In genomic region chr16:8777217-8777616, GRCh38 we compare ENCODE assay signal across 1 cellular context.
TF ChIP-seq lines count a peak whose summit lies in the region.

No MANE protein-coding gene starts in this region.

TF ChIP-seq in K562, 482 proteins besides CTCF, POLR2A, EP300 and RAD21 (continued from another document):
- no peak for TF ChIP-seq TAF9B (IDR thresholded peaks at IDR 0.05; ENCODE audit: partially characterized antibody)
- no peak for TF ChIP-seq ZNF143 (CRISPR knock-in tag; IDR thresholded peaks at IDR 0.05)
- 0 out of 2 replicates have a peak, but pooled peaks have one; percentile 6 for TF ChIP-seq CBFA2T2 (conservative IDR thresholded peaks at IDR 0.05)
- peak; percentile 44 for TF ChIP-seq TFE3 (CRISPR knock-in tag; IDR thresholded peaks at IDR 0.05)
- TF ChIP-seq, protein P1, sequence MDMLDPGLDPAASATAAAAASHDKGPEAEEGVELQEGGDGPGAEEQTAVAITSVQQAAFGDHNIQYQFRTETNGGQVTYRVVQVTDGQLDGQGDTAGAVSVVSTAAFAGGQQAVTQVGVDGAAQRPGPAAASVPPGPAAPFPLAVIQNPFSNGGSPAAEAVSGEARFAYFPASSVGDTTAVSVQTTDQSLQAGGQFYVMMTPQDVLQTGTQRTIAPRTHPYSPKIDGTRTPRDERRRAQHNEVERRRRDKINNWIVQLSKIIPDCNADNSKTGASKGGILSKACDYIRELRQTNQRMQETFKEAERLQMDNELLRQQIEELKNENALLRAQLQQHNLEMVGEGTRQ (CRISPR knock-in tag; IDR thresholded peaks at IDR 0.05): 0 out of 2 replicates have a peak, but pooled peaks have one; percentile 40
- TF ChIP-seq, protein P2, sequence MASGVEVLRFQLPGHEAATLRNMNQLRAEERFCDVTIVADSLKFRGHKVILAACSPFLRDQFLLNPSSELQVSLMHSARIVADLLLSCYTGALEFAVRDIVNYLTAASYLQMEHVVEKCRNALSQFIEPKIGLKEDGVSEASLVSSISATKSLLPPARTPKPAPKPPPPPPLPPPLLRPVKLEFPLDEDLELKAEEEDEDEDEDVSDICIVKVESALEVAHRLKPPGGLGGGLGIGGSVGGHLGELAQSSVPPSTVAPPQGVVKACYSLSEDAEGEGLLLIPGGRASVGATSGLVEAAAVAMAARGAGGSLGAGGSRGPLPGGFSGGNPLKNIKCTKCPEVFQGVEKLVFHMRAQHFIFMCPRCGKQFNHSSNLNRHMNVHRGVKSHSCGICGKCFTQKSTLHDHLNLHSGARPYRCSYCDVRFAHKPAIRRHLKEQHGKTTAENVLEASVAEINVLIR (CRISPR knock-in tag; IDR thresholded peaks at IDR 0.05): no peak
- TF ChIP-seq ZNF436 (CRISPR knock-in tag; IDR thresholded peaks at IDR 0.05): no peak
